16 cellular contexts compared by ENCODE assay signal in genomic region chr20:60371456-60371855, GRCh38.
DNase-seq lines count a peak whose midpoint lies in the region; ATAC-seq, FAIRE-seq and TF ChIP-seq lines count a peak whose summit lies in the region.
"Had no signal": no experiment of that assay in that cellular context is flagged by ENCODE, and none has a peak within 500 bp of the region (broad histone marks: within the 10 kb centered on the region; RNA-seq: fewer than 3 reads in every experiment).

No MANE protein-coding gene starts in this region.

- H3K4me3 ChIP-seq in mesendoderm (ENCODE audit: low read length): no peak overlapping the region
- H3K4me3 ChIP-seq in aorta (ENCODE audit: low read length in 2 of 2): no peak overlapping the region
- H3K4me3 ChIP-seq: BLaER1, GM12878 had no signal

- no peak overlapping the region for H2BK15ac ChIP-seq in mesendoderm (replicated peaks; ENCODE audit: low read depth)

- no peak overlapping the region for H3K27ac ChIP-seq in mesendoderm (ENCODE audit: low read depth, low read length)
- H3K27ac ChIP-seq in aorta (ENCODE audit: low read depth in 1 of 2, low read length in 2 of 2): no peak overlapping the region
- H3K27ac ChIP-seq: 22Rv1, BLaER1, HL-60 had no signal

- no peak overlapping the region for H4K5ac ChIP-seq in mesendoderm (ENCODE audit: low read length)

- H3K27ac Mint-ChIP-seq in WTC11: no peak overlapping the region
- no peak overlapping the region for H3K27ac Mint-ChIP-seq in activated naive CD8-positive, alpha-beta T cell treated with anti-CD3 and anti-CD28 coated beads for 36 hours
- H3K27ac Mint-ChIP-seq: CD8-positive, alpha-beta memory T cell had no signal

- no peak overlapping the region for H3K4ac ChIP-seq in mesendoderm (ENCODE audit: low read depth, low read length)

- no peak for TF ChIP-seq CTCF in WTC11 (IDR thresholded peaks at IDR 0.05)

- H2AK5ac ChIP-seq in mesendoderm (ENCODE audit: low read length): no peak overlapping the region

- H4K8ac ChIP-seq in mesendoderm (ENCODE audit: low read depth, low read length): no peak overlapping the region

- H3K4me1 ChIP-seq in mesendoderm (ENCODE audit: control insufficient read depth, low read depth, low read length) (no peaks in the 10 kb centered on the region), aorta (ENCODE audit: control insufficient read depth in 1 of 2, insufficient read depth in 2 of 2, low read length in 2 of 2) (no peaks in the 10 kb centered on the region)

- H3K9me3 ChIP-seq in aorta (ENCODE audit: control insufficient read depth, low read length): peaks cover 2% of the 10 kb centered on the region

- H3K36me3 Mint-ChIP-seq in WTC11: peaks cover 19% of the 10 kb centered on the region
- H3K36me3 Mint-ChIP-seq in activated naive CD8-positive, alpha-beta T cell treated with anti-CD3 and anti-CD28 coated beads for 36 hours: no peaks in the 10 kb centered on the region
- H3K36me3 Mint-ChIP-seq: CD8-positive, alpha-beta memory T cell had no signal

- no peak overlapping the region for H3K18ac ChIP-seq in mesendoderm (ENCODE audit: low read length)

- DNase-seq in NCI-H1417 (lab: John Stamatoyannopoulos, UW) (peak in 2 of 3 experiments; percentile 59 to 76), NCI-H1417 treated with DMSO at 0.1 percent for 48 hours (lab: John Stamatoyannopoulos, UW) (no peak), HTR-8/SVneo (ENCODE audit: insufficient read length, low spot score) (no peak), WTC11 (ENCODE audit: low spot score) (peak; percentile 21), mesendoderm (peak; percentile 25), aorta (no peak)
- DNase-seq in activated naive CD8-positive, alpha-beta T cell treated with anti-CD3 and anti-CD28 coated beads for 36 hours: no peak
- DNase-seq: AML-193; CD8-positive, alpha-beta memory T cell had no signal

- H2BK5ac ChIP-seq in mesendoderm (ENCODE audit: low read length): no peak overlapping the region

- no peaks in the 10 kb centered on the region; the same call in 1 of the 2 replicates for H3K4me1 Mint-ChIP-seq in WTC11
- no peaks in the 10 kb centered on the region for H3K4me1 Mint-ChIP-seq in activated naive CD8-positive, alpha-beta T cell treated with anti-CD3 and anti-CD28 coated beads for 36 hours
- H3K4me1 Mint-ChIP-seq: CD8-positive, alpha-beta memory T cell had no signal

- WGBS in mesendoderm (ENCODE audit: extremely low coverage, insufficient coverage, low lambda C conversion rate): no CpG with 5 or more reads among the region's 7 CpGs
- WGBS in aorta, 2 donors: 50 to 55% methylated on average over 7 of the region's 7 CpGs

- H3K36me3 ChIP-seq in mesendoderm (ENCODE audit: control insufficient read depth, insufficient read depth, low read length): no peaks in the 10 kb centered on the region
- H3K36me3 ChIP-seq in aorta (ENCODE audit: control insufficient read depth in 1 of 2, insufficient read depth in 2 of 2, low read length in 1 of 2): no peaks in the 10 kb centered on the region
- H3K36me3 ChIP-seq: BLaER1 had no signal

- peak; percentile 39; the same call in 1 of the 2 replicates for ATAC-seq in WTC11
- ATAC-seq in aorta (ENCODE audit: low FRiP score): no peak
- ATAC-seq in GM18867 (IDR thresholded peaks at IDR 0.05; ENCODE audit: unreplicated experiment): no peak
- ATAC-seq: GM12878, HCT116 had no signal

- H3K27me3 ChIP-seq in mesendoderm (ENCODE audit: insufficient read depth, low read length, poor library complexity): no peaks in the 10 kb centered on the region
- no peaks in the 10 kb centered on the region for H3K27me3 ChIP-seq in aorta (ENCODE audit: control insufficient read depth in 1 of 2, insufficient read depth in 2 of 2, low read length in 1 of 2)
- H3K27me3 ChIP-seq: BLaER1 had no signal

- no peaks in the 10 kb centered on the region for H3K79me2 ChIP-seq in mesendoderm (ENCODE audit: control insufficient read depth, insufficient read depth, low read length)

- no peak overlapping the region for H3K4me3 Mint-ChIP-seq in WTC11
- no peak overlapping the region for H3K4me3 Mint-ChIP-seq in activated naive CD8-positive, alpha-beta T cell treated with anti-CD3 and anti-CD28 coated beads for 36 hours
- H3K4me3 Mint-ChIP-seq: CD8-positive, alpha-beta memory T cell had no signal

- H3K4me2 ChIP-seq in mesendoderm (ENCODE audit: low read length): no peak overlapping the region
- H3K4me2 ChIP-seq: BLaER1 had no signal

- H3K9ac ChIP-seq in mesendoderm (ENCODE audit: low read length): no peak overlapping the region
- H3K9ac ChIP-seq: BLaER1 had no signal

- POLR2A ChIA-PET in WTC11 (lab: Charles Lee): no interaction called here

- no peak overlapping the region for H3K23ac ChIP-seq in mesendoderm (ENCODE audit: low read length)

- intact Hi-C loops in aorta (cut with DNase I): no loop called here

- no peaks in the 10 kb centered on the region for H3K79me1 ChIP-seq in mesendoderm (ENCODE audit: low read length)

- H3K9me3 Mint-ChIP-seq in WTC11: peaks cover 41% of the 10 kb centered on the region
- peaks cover 2% of the 10 kb centered on the region for H3K9me3 Mint-ChIP-seq in activated naive CD8-positive, alpha-beta T cell treated with anti-CD3 and anti-CD28 coated beads for 36 hours
- H3K9me3 Mint-ChIP-seq: CD8-positive, alpha-beta memory T cell had no signal

- no peak overlapping the region for H2BK120ac ChIP-seq in mesendoderm (ENCODE audit: low read depth, low read length)

- FAIRE-seq in HTR-8/SVneo (lab: Jason Lieb, UNC): peak; percentile 48
- FAIRE-seq: GM12878, GM18507 had no signal

- H3K56ac ChIP-seq in mesendoderm (ENCODE audit: low read length): no peak overlapping the region

- H3K27me3 Mint-ChIP-seq in WTC11 (ENCODE audit: low read depth): peaks cover 30% of the 10 kb centered on the region
- H3K27me3 Mint-ChIP-seq in activated naive CD8-positive, alpha-beta T cell treated with anti-CD3 and anti-CD28 coated beads for 36 hours: peaks cover 3% of the 10 kb centered on the region

- CTCF ChIA-PET in WTC11 (lab: Charles Lee): interaction anchor here (0.5 to 2.1 kb wide), 4 partner anchors 83 to 1533 kb away, joined by 4 to 15 read pairs (median 4); no protein-coding TSS in a partner anchor

TF ChIP-seq in WTC11, 78 proteins besides CTCF, POLR2A, EP300 and RAD21 (continues in another document):
- TF ChIP-seq ATF2 (CRISPR knock-in tag; IDR thresholded peaks at IDR 0.05; ENCODE audit: borderline replicate concordance, low read depth) (no peak), ZMAT4 (CRISPR knock-in tag; IDR thresholded peaks at IDR 0.05) (no peak), ZNF281 (CRISPR knock-in tag; IDR thresholded peaks at IDR 0.05) (no peak), MYBL2 (CRISPR knock-in tag; IDR thresholded peaks at IDR 0.05) (no peak)

Comparison
In these comparisons a context has a peak if more than half of its experiments do, and no peak if none do; other contexts are left out.
1. DNase-seq: peak in NCI-H1417 (2 of 3), WTC11 (single experiment) and mesendoderm (single experiment); none in NCI-H1417 treated with DMSO at 0.1 percent for 48 hours (single experiment), HTR-8/SVneo (single experiment), activated naive CD8-positive, alpha-beta T cell treated with anti-CD3 and anti-CD28 coated beads for 36 hours (single experiment) and aorta (0 of 2).